In genomic region chr15:76904461-76905012, GRCh38 we compare ENCODE assay signal across 1 cellular context.
TF ChIP-seq lines count a peak whose summit lies in the region.

No MANE protein-coding gene starts in this region.

TF ChIP-seq in GM12878, 131 proteins besides CTCF, POLR2A, EP300 and RAD21 (continued from another document):
- TF ChIP-seq PBX3 (IDR thresholded peaks at IDR 0.05; ENCODE audit: insufficient replicate concordance, low read depth, low read length), result peak; percentile 1
